1 cellular context compared by ENCODE assay signal in the genomic region with DNA sequence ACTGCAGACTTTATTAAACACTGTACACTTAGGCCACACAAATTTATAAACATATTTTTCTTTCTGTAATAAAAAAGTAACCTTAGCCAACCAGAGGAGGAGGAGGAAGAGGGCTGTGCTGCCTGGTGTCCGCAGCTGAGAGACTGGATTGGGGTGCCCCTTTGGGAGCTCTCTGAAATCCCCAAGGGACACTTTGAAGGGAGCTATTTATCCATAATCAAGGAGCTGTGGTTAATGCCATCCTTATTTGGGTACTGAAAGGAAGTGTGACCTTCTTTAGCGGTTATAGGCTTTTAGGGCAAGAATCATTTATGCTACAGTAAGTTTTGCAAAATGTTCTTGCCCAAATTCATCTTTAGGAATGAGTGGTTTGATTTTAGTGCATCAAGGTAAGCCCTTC.
TF ChIP-seq lines count a peak whose summit lies in the region.

No MANE protein-coding gene starts in this region.

TF ChIP-seq in K562, 482 proteins besides CTCF, POLR2A, EP300 and RAD21 (continued from another document):
- TF ChIP-seq, protein P1, sequence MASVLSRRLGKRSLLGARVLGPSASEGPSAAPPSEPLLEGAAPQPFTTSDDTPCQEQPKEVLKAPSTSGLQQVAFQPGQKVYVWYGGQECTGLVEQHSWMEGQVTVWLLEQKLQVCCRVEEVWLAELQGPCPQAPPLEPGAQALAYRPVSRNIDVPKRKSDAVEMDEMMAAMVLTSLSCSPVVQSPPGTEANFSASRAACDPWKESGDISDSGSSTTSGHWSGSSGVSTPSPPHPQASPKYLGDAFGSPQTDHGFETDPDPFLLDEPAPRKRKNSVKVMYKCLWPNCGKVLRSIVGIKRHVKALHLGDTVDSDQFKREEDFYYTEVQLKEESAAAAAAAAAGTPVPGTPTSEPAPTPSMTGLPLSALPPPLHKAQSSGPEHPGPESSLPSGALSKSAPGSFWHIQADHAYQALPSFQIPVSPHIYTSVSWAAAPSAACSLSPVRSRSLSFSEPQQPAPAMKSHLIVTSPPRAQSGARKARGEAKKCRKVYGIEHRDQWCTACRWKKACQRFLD (CRISPR knock-in tag; IDR thresholded peaks at IDR 0.05), result no peak
